1 cellular context compared by ENCODE assay signal in the genomic region with DNA sequence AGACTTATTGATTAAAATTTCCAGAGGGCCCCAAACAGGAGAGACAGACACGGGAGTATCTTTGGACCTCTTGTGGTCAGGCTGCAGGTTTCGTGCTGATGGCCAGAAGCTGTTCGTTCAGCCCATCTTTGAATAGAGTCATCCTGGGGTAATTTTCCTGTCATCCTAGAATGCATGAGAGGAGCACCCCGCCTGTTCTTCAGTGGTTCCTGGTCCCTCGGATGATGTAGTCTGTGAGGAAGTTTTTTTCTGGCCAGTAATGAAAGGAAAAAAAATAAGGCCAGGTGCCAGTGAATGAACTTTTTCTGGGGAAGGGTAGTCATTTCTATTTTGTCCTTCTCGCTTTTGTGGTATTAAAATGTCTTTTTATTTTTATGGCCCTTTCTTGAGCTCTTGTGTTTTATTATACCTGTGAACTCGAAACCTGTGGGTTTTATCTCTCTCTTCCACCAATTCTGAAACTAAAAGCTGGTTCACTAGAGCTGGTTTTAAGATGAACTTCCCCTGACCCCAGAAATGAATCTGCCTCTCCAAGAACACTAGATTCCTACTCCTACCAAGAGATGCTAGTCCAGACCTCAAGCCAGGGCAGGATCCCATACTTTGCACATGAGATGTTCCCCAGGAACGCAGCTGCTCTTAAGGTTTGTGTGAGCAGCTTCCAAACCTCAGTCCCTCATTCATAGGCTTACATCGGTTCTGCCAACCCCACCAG.
TF ChIP-seq lines count a peak whose summit lies in the region.

No MANE protein-coding gene starts in this region.

TF ChIP-seq in GM23338, 12 proteins besides CTCF, POLR2A, EP300 and RAD21 (continued from another document):
- TF ChIP-seq, protein P1, sequence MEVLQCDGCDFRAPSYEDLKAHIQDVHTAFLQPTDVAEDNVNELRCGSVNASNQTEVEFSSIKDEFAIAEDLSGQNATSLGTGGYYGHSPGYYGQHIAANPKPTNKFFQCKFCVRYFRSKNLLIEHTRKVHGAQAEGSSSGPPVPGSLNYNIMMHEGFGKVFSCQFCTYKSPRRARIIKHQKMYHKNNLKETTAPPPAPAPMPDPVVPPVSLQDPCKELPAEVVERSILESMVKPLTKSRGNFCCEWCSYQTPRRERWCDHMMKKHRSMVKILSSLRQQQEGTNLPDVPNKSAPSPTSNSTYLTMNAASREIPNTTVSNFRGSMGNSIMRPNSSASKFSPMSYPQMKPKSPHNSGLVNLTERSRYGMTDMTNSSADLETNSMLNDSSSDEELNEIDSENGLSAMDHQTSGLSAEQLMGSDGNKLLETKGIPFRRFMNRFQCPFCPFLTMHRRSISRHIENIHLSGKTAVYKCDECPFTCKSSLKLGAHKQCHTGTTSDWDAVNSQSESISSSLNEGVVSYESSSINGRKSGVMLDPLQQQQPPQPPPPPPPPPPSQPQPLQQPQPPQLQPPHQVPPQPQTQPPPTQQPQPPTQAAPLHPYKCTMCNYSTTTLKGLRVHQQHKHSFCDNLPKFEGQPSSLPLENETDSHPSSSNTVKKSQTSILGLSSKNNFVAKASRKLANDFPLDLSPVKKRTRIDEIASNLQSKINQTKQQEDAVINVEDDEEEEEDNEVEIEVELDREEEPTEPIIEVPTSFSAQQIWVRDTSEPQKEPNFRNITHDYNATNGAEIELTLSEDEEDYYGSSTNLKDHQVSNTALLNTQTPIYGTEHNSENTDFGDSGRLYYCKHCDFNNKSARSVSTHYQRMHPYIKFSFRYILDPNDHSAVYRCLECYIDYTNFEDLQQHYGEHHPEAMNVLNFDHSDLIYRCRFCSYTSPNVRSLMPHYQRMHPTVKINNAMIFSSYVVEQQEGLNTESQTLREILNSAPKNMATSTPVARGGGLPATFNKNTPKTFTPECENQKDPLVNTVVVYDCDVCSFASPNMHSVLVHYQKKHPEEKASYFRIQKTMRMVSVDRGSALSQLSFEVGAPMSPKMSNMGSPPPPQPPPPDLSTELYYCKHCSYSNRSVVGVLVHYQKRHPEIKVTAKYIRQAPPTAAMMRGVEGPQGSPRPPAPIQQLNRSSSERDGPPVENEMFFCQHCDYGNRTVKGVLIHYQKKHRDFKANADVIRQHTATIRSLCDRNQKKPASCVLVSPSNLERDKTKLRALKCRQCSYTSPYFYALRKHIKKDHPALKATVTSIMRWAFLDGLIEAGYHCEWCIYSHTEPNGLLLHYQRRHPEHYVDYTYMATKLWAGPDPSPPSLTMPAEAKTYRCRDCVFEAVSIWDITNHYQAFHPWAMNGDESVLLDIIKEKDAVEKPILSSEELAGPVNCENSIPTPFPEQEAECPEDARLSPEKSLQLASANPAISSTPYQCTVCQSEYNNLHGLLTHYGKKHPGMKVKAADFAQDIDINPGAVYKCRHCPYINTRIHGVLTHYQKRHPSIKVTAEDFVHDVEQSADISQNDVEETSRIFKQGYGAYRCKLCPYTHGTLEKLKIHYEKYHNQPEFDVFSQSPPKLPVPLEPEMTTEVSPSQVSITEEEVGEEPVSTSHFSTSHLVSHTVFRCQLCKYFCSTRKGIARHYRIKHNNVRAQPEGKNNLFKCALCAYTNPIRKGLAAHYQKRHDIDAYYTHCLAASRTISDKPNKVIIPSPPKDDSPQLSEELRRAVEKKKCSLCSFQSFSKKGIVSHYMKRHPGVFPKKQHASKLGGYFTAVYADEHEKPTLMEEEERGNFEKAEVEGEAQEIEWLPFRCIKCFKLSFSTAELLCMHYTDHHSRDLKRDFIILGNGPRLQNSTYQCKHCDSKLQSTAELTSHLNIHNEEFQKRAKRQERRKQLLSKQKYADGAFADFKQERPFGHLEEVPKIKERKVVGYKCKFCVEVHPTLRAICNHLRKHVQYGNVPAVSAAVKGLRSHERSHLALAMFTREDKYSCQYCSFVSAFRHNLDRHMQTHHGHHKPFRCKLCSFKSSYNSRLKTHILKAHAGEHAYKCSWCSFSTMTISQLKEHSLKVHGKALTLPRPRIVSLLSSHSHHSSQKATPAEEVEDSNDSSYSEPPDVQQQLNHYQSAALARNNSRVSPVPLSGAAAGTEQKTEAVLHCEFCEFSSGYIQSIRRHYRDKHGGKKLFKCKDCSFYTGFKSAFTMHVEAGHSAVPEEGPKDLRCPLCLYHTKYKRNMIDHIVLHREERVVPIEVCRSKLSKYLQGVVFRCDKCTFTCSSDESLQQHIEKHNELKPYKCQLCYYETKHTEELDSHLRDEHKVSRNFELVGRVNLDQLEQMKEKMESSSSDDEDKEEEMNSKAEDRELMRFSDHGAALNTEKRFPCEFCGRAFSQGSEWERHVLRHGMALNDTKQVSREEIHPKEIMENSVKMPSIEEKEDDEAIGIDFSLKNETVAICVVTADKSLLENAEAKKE (CRISPR knock-in tag; IDR thresholded peaks at IDR 0.05), result no peak
- TF ChIP-seq ZNF331 (CRISPR knock-in tag; IDR thresholded peaks at IDR 0.05; ENCODE audit: low read depth) (no peak), EZH2phosphoT487 (IDR thresholded peaks at IDR 0.05; ENCODE audit: unreplicated experiment) (no peak), ZNF114 (CRISPR knock-in tag; IDR thresholded peaks at IDR 0.05) (no peak)
- TF ChIP-seq, protein P2, sequence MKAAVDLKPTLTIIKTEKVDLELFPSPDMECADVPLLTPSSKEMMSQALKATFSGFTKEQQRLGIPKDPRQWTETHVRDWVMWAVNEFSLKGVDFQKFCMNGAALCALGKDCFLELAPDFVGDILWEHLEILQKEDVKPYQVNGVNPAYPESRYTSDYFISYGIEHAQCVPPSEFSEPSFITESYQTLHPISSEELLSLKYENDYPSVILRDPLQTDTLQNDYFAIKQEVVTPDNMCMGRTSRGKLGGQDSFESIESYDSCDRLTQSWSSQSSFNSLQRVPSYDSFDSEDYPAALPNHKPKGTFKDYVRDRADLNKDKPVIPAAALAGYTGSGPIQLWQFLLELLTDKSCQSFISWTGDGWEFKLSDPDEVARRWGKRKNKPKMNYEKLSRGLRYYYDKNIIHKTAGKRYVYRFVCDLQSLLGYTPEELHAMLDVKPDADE (IDR thresholded peaks at IDR 0.05), result no peak
- TF ChIP-seq, protein P3, sequence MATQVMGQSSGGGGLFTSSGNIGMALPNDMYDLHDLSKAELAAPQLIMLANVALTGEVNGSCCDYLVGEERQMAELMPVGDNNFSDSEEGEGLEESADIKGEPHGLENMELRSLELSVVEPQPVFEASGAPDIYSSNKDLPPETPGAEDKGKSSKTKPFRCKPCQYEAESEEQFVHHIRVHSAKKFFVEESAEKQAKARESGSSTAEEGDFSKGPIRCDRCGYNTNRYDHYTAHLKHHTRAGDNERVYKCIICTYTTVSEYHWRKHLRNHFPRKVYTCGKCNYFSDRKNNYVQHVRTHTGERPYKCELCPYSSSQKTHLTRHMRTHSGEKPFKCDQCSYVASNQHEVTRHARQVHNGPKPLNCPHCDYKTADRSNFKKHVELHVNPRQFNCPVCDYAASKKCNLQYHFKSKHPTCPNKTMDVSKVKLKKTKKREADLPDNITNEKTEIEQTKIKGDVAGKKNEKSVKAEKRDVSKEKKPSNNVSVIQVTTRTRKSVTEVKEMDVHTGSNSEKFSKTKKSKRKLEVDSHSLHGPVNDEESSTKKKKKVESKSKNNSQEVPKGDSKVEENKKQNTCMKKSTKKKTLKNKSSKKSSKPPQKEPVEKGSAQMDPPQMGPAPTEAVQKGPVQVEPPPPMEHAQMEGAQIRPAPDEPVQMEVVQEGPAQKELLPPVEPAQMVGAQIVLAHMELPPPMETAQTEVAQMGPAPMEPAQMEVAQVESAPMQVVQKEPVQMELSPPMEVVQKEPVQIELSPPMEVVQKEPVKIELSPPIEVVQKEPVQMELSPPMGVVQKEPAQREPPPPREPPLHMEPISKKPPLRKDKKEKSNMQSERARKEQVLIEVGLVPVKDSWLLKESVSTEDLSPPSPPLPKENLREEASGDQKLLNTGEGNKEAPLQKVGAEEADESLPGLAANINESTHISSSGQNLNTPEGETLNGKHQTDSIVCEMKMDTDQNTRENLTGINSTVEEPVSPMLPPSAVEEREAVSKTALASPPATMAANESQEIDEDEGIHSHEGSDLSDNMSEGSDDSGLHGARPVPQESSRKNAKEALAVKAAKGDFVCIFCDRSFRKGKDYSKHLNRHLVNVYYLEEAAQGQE (IDR thresholded peaks at IDR 0.05; ENCODE audit: unreplicated experiment), result no peak
TF ChIP-seq in GM23338: peak in this region for 0.
